In the genomic region with DNA sequence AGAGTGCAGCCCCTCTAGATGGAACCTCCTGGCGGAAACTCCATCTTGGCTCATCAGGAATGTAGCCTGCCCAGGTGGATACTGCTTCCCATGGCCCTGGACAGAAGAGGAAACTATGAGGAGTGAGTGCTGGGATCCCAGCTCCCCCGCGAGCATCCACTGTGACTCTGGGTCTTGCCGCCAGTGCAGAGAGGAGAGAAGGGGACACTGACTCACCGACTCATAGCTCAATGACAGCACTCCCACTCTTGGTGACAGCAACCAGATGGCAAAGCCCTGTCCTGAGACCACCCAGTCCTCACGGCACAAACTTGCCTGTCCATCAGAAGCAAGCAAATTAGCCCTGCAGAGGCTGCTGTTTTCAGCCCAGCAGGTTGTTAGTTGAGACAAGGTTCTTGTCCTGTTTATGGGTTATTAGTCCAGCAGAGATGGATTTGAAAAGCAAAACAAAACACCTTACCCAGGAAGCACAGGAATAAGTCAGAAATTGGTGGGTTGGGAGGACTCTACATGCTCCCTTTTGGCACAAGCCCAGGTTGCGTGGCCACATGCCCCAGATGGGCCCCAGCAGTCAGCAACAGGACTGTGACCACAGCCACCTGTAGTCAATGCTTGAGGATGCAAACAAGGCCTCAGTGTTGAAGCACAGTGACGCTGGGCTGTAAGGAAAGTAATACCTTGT, we compare ENCODE assay signal across 16 cellular contexts.
DNase-seq lines count a peak whose midpoint lies in the region; ATAC-seq and TF ChIP-seq lines count a peak whose summit lies in the region.
"Had no signal": no experiment of that assay in that cellular context is flagged by ENCODE, and none has a peak within 500 bp of the region (broad histone marks: within the 10 kb centered on the region; RNA-seq: fewer than 3 reads in every experiment).

No MANE protein-coding gene starts in this region.

- no peak for ATAC-seq in upper lobe of right lung
- no peak for ATAC-seq in GM23338
- ATAC-seq in GM21528 (IDR thresholded peaks at IDR 0.05; ENCODE audit: low FRiP score, unreplicated experiment) = no peak
- ATAC-seq: CD8-positive, alpha-beta T cell had no signal

- H3K36me3 ChIP-seq in upper lobe of right lung = no peaks in the 10 kb centered on the region
- H3K36me3 ChIP-seq in H7 (replicated peaks; ENCODE audit: control insufficient read depth, insufficient read depth, low read length) = no peaks in the 10 kb centered on the region
- no peaks in the 10 kb centered on the region for H3K36me3 ChIP-seq in GM23338 (ENCODE audit: insufficient read depth)

- peaks cover 10% of the 10 kb centered on the region for H3K27me3 Mint-ChIP-seq in GM23338 (ENCODE audit: insufficient read depth, low read depth, poor library complexity)

- no peak overlapping the region for H2AFZ ChIP-seq in GM23338

- peak; percentile 34 for DNase-seq in activated effector memory CD4-positive, alpha-beta T cell treated with anti-CD3 and anti-CD28 coated beads, Interleukin-2, amount 50 U/mL, for 16 hours
- DNase-seq in activated effector memory CD4-positive, alpha-beta T cell treated with Interleukin-2 at 50 U/mL for 16 hours = no peak
- DNase-seq in NCI-H69 (lab: John Stamatoyannopoulos, UW) (peak; percentile 22), mesenteric fat pad (ENCODE audit: low spot score) (peak; percentile 47), upper lobe of right lung (peak; percentile 50), H7 (no peak), GM23338 (ENCODE audit: low spot score) (no peak)
- DNase-seq: CD8-positive, alpha-beta T cell; IMR-90; NCI-H1417 treated with DMSO at 0.1 percent for 48 hours; NCI-H187 treated with DMSO at 0.1 percent for 48 hours; NCI-H345; NCI-H524 treated with DMSO at 0.1 percent for 48 hours; Right ventricle myocardium superior; SK-N-SH had no signal

- H3K4me3 Mint-ChIP-seq in GM23338 = no peak overlapping the region
- H3K4me3 Mint-ChIP-seq: CD8-positive, alpha-beta T cell had no signal

- no peaks in the 10 kb centered on the region for H3K4me1 Mint-ChIP-seq in GM23338

- no peak overlapping the region for H3K27ac ChIP-seq in upper lobe of right lung
- H3K27ac ChIP-seq in GM23338 (ENCODE audit: low read depth) = no peak overlapping the region

- H3K4me3 ChIP-seq in upper lobe of right lung (no peak overlapping the region), H7 (ENCODE audit: insufficient read depth, low read depth, low read length) (no peak overlapping the region), GM23338 (no peak overlapping the region)

- H3K4me1 ChIP-seq in upper lobe of right lung (no peaks in the 10 kb centered on the region), GM23338 (ENCODE audit: insufficient read depth) (no peaks in the 10 kb centered on the region)

- H3K79me2 ChIP-seq in GM23338 (replicated peaks; ENCODE audit: insufficient read depth) = no peaks in the 10 kb centered on the region

- H3K9me3 Mint-ChIP-seq in GM23338 = no peaks in the 10 kb centered on the region
- H3K9me3 Mint-ChIP-seq: CD8-positive, alpha-beta T cell had no signal

- intact Hi-C loops in upper lobe of right lung (cut with DNase I) = no loop called here

- no peak for TF ChIP-seq CTCF in upper lobe of right lung (IDR thresholded peaks at IDR 0.05)
- TF ChIP-seq CTCF in GM23338 (conservative IDR thresholded peaks at IDR 0.05; ENCODE audit: low read depth in 2 of 2) = no peak

- H3K27ac Mint-ChIP-seq in GM23338 = no peak overlapping the region
- H3K27ac Mint-ChIP-seq: CD8-positive, alpha-beta T cell had no signal

- H3K36me3 Mint-ChIP-seq in GM23338 (ENCODE audit: low read depth) = no peaks in the 10 kb centered on the region
- H3K36me3 Mint-ChIP-seq: CD8-positive, alpha-beta T cell had no signal

- no peak overlapping the region for H3K4me2 ChIP-seq in GM23338
- H3K4me2 ChIP-seq: SK-N-SH had no signal

- no peaks in the 10 kb centered on the region for H3K9me2 ChIP-seq in GM23338 (ENCODE audit: insufficient read depth)
- H3K9me2 ChIP-seq: SK-N-SH had no signal

- H3K9me3 ChIP-seq in upper lobe of right lung = no peaks in the 10 kb centered on the region
- H3K9me3 ChIP-seq: SK-N-SH had no signal

- H3K27me3 ChIP-seq in upper lobe of right lung (no peaks in the 10 kb centered on the region), H7 (ENCODE audit: control insufficient read depth, insufficient read depth, low read length) (no peaks in the 10 kb centered on the region; the same call in 1 of the 2 replicates), GM23338 (ENCODE audit: insufficient read depth) (no peaks in the 10 kb centered on the region)

- no peaks in the 10 kb centered on the region for H4K20me1 ChIP-seq in GM23338 (replicated peaks; ENCODE audit: insufficient read depth)

- H3F3A ChIP-seq in GM23338 (replicated peaks; ENCODE audit: low read depth) = no peaks in the 10 kb centered on the region

TF ChIP-seq in GM23338, 12 proteins besides CTCF, POLR2A, EP300 and RAD21 (continues in another document):
- no peak for TF ChIP-seq ZNF462 (CRISPR knock-in tag; IDR thresholded peaks at IDR 0.05)
- no peak for TF ChIP-seq EZH2phosphoT487 (IDR thresholded peaks at IDR 0.05; ENCODE audit: unreplicated experiment)
- no peak for TF ChIP-seq POLR2AphosphoS5 (IDR thresholded peaks at IDR 0.05; ENCODE audit: low read depth)
- TF ChIP-seq JUNB (IDR thresholded peaks at IDR 0.05; ENCODE audit: unreplicated experiment) = no peak
- no peak for TF ChIP-seq ZNF114 (CRISPR knock-in tag; IDR thresholded peaks at IDR 0.05)
- no peak for TF ChIP-seq NANOG (IDR thresholded peaks at IDR 0.05; ENCODE audit: borderline replicate concordance)
- no peak for TF ChIP-seq EZH2 (IDR thresholded peaks at IDR 0.05; ENCODE audit: low read depth, unreplicated experiment)
- no peak for TF ChIP-seq STAT1 (IDR thresholded peaks at IDR 0.05; ENCODE audit: unreplicated experiment)
- TF ChIP-seq, protein P1, sequence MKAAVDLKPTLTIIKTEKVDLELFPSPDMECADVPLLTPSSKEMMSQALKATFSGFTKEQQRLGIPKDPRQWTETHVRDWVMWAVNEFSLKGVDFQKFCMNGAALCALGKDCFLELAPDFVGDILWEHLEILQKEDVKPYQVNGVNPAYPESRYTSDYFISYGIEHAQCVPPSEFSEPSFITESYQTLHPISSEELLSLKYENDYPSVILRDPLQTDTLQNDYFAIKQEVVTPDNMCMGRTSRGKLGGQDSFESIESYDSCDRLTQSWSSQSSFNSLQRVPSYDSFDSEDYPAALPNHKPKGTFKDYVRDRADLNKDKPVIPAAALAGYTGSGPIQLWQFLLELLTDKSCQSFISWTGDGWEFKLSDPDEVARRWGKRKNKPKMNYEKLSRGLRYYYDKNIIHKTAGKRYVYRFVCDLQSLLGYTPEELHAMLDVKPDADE (IDR thresholded peaks at IDR 0.05) = no peak
- TF ChIP-seq ZNF331 (CRISPR knock-in tag; IDR thresholded peaks at IDR 0.05; ENCODE audit: low read depth) = no peak

Comparison
In these comparisons a context has a peak if more than half of its experiments do, and no peak if none do; other contexts are left out.
1. DNase-seq: peak in activated effector memory CD4-positive, alpha-beta T cell treated with anti-CD3 and anti-CD28 coated beads, Interleukin-2, amount 50 U/mL, for 16 hours (single experiment), NCI-H69 (single experiment), mesenteric fat pad (single experiment) and upper lobe of right lung (single experiment); none in activated effector memory CD4-positive, alpha-beta T cell treated with Interleukin-2 at 50 U/mL for 16 hours (single experiment), H7 (single experiment) and GM23338 (single experiment).